In genomic region chr19:46821512-46822359, GRCh38 we compare ENCODE assay signal across 8 cellular contexts. TPM values are rescaled to one million over a fixed set of nuclear protein-coding genes. Genes with fewer than 3 reads are reported as not detected.
A peak's percentile ranks its signal among the peaks of the same experiment; 100 is the strongest.
DNase-seq lines count a peak whose midpoint lies in the region; ATAC-seq, FAIRE-seq and TF ChIP-seq lines count a peak whose summit lies in the region.

No MANE protein-coding gene starts in this region.

- peak overlapping the region; percentile 79 for H3K27ac Mint-ChIP-seq in T-helper 17 cell

- H3K4me3 ChIP-seq in K562 (no peak overlapping the region), adrenal gland (no peak overlapping the region)

- H3K4me2 ChIP-seq in K562 (ENCODE audit: insufficient read depth, low read length): no peak overlapping the region

- FAIRE-seq in K562 (lab: Jason Lieb, UNC): no peak

- no peak for TF ChIP-seq RAD21 in K562 (CRISPR knock-in tag; conservative IDR thresholded peaks at IDR 0.05 in 1 of 2, IDR thresholded peaks at IDR 0.05 in 1 of 2)

- H4K20me1 ChIP-seq in K562 (replicated peaks; ENCODE audit: control insufficient read depth, insufficient read depth, low read length): no peaks in the 10 kb centered on the region

- H3K4me1 ChIP-seq in K562 (replicated peaks in 1 of 2; ENCODE audit: control insufficient read depth in 2 of 2, insufficient read depth in 2 of 2, low read length in 2 of 2): peaks cover 2 to 16% of the 10 kb centered on the region in 2 experiments; a peak in 2 of 5 replicates
- H3K4me1 ChIP-seq in adrenal gland (replicated peaks in 1 of 2): no peaks in the 10 kb centered on the region

- DNase-seq in T-helper 17 cell: peak; percentile 41 to 50 (median 45)
- no peak for DNase-seq in K562 (ENCODE audit: extremely low read depth in 1 of 4, low spot score in 3 of 4)
- peak; percentile 54 to 66 for DNase-seq in stimulated activated CD4-positive, alpha-beta T cell treated with anti-CD3 and anti-CD28 coated beads, Interleukin-2, amount 100 ng/mL, for 24 hours
- no peak for DNase-seq in adrenal gland

- no peak for TF ChIP-seq POLR2A in K562 (conservative IDR thresholded peaks at IDR 0.05)
- TF ChIP-seq POLR2A in adrenal gland (IDR thresholded peaks at IDR 0.05): no peak

- H3K36me3 ChIP-seq in K562 (ENCODE audit: control insufficient read depth, insufficient read depth, low read length): no peaks in the 10 kb centered on the region
- H3K36me3 ChIP-seq in adrenal gland (replicated peaks in 1 of 2): no peaks in the 10 kb centered on the region

- no peaks in the 10 kb centered on the region for H3K9me1 ChIP-seq in K562 (ENCODE audit: control insufficient read depth, insufficient read depth, low read length)

- peaks cover 18% of the 10 kb centered on the region for H3K4me1 Mint-ChIP-seq in T-helper 17 cell

- peak overlapping the region; percentile 33 for H3K4me3 Mint-ChIP-seq in T-helper 17 cell

- 59% methylated on average over 13 of the region's 16 CpGs for WGBS in K562 (ENCODE audit: insufficient coverage, low coverage, missing lambda C conversion rate)
- 72 to 87% (median 77%) methylated on average over 5 to 16 of the region's 16 CpGs for WGBS in adrenal gland, 4 donors

- peak overlapping the region; percentile 11 for H2AFZ ChIP-seq in K562 (ENCODE audit: low read depth, low read length)

- CTCF ChIA-PET in K562 (lab: Yijun Ruan, JAX; ENCODE audit: low intra/inter-chr PET ratio): interaction anchor here (0.7 kb wide), 1 partner anchor 55 kb away, joined by 3 read pairs; no protein-coding TSS in a partner anchor

- no peaks in the 10 kb centered on the region for H3K79me2 ChIP-seq in K562 (ENCODE audit: control insufficient read depth, insufficient read depth, low read length)

- no peaks in the 10 kb centered on the region for H3K27me3 Mint-ChIP-seq in T-helper 17 cell

- peak overlapping the region in 1 of 2 experiments; percentile 62; a peak in 2 of 4 replicates for H3K9ac ChIP-seq in K562 (ENCODE audit: insufficient read depth in 1 of 2, low read depth in 2 of 2, low read length in 2 of 2)

- BruUV-seq in K562 (replicated peaks; lab: Mats Ljungman, UMichigan): no TSS peak

- H3K27me3 ChIP-seq in K562 (ENCODE audit: control insufficient read depth in 2 of 2, insufficient read depth in 2 of 2, low read length in 2 of 2) (no peaks in the 10 kb centered on the region), adrenal gland (no peaks in the 10 kb centered on the region)

- no peak for TF ChIP-seq EP300 in K562 (IDR thresholded peaks at IDR 0.05; ENCODE audit: low read length)

- H3K9me3 ChIP-seq in T-helper 17 cell (ENCODE audit: control insufficient read depth, low read length, poor library complexity, severe bottlenecking) (no peaks in the 10 kb centered on the region), K562 (replicated peaks; ENCODE audit: control insufficient read depth, insufficient read depth, low read depth, low read length) (no peaks in the 10 kb centered on the region), adrenal gland (replicated peaks in 1 of 3) (no peaks in the 10 kb centered on the region)

- in situ Hi-C loops in K562 (cut with MboI): no loop called here

- ATAC-seq in GM19043 (IDR thresholded peaks at IDR 0.05; ENCODE audit: low read depth, unreplicated experiment) (peak; percentile 54), T-helper 17 cell (peak; percentile 95), K562 (no peak), GM19397 (IDR thresholded peaks at IDR 0.05; ENCODE audit: unreplicated experiment) (no peak), HG02623 (IDR thresholded peaks at IDR 0.05; ENCODE audit: unreplicated experiment) (no peak), HG03039 (IDR thresholded peaks at IDR 0.05; ENCODE audit: unreplicated experiment) (no peak)

- POLR2A ChIA-PET in K562 (lab: Yijun Ruan, JAX): interaction anchor here (0.7 to 1.3 kb wide), 6 partner anchors 10 to 37 kb away, joined by 3 to 6 read pairs (median 3); partner anchors contain the start of gene SLC1A5

- no peak overlapping the region for H3K27ac ChIP-seq in K562 (ENCODE audit: extremely low read depth, low read depth, low read length)
- no peak overlapping the region for H3K27ac ChIP-seq in adrenal gland

- TF ChIP-seq CTCF in K562 (IDR thresholded peaks at IDR 0.05 in 2 of 3, conservative IDR thresholded peaks at IDR 0.05 in 1 of 3; ENCODE audit: insufficient read depth in 2 of 3, low read depth in 1 of 3, low read length in 3 of 3) (no peak), adrenal gland (IDR thresholded peaks at IDR 0.05) (no peak)

- intact Hi-C loops in K562 (cut with micrococcal nuclease): no loop called here
- intact Hi-C loops in adrenal gland (cut with DNase I): loop anchor here in 1 of 2 donors (10.0 kb wide), 1 partner anchor 197 kb away; the partner anchor contains the start of gene PTGIR

- H3K36me3 Mint-ChIP-seq in T-helper 17 cell (ENCODE audit: low read depth): no peaks in the 10 kb centered on the region

TF ChIP-seq in K562, 482 proteins besides CTCF, POLR2A, EP300 and RAD21 (continues in another document):
- TF ChIP-seq CC2D1A (IDR thresholded peaks at IDR 0.05): no peak
- no peak for TF ChIP-seq KLF1 (tag; IDR thresholded peaks at IDR 0.05)
- no peak for TF ChIP-seq NONO (IDR thresholded peaks at IDR 0.05; ENCODE audit: low read depth in 2 of 2, low read length in 1 of 2)

RNA-seq across cellular contexts. Expression of gene AP2S1, which starts 28.9 kb away (rescaled TPM):
- total RNA-seq in T-helper 17 cell (10 to 100 TPM; 37.0 to 39.7 TPM), K562 (2014; rRNA removed) (294 and 338 TPM in 2 replicates), K562 (2014; rRNA removed; fragmentation: Illumina TruSeq; extraction: Trizol) (95.3 and 97.5 TPM in 2 replicates), K562 (2015; rRNA removed; fragmentation: Illumina TruSeq; extraction: Trizol) (131 and 143 TPM in 2 replicates), K562 (2021) (254 and 263 TPM in 2 replicates), adrenal gland (100 to 1,000 TPM; 123 to 205 (median 179) TPM)
- total RNA-seq in K562 (2011; cell fraction: chromatin; rRNA removed; ENCODE audit: low replicate concordance): 19.6 and 27.0 TPM in 2 replicates
- total RNA-seq in K562 (2011; cell fraction: nucleolus; rRNA removed): 40.3 and 42.5 TPM in 2 replicates
- total RNA-seq in K562 (2011; cell fraction: nucleoplasm; rRNA removed): 31.1 and 45.0 TPM in 2 replicates
- polyA plus RNA-seq in K562 (2011; rRNA removed) (136 and 171 TPM in 2 replicates), K562 (2014; fragmentation: Illumina TruSeq; extraction: Trizol) (118 and 172 TPM in 2 replicates), K562 (2014; fragmentation: Nextera tagmentation; extraction: Ambion mirVana) (10 to 100 TPM; 32.4 to 72.0 TPM), K562 (2014; rRNA removed) (196 and 212 TPM in 2 replicates), adrenal gland (100 to 1,000 TPM in 1 of 3 donors, 10 to 100 TPM in 2; 91.1 to 149 (median 99.3) TPM)
- 201 and 310 TPM in 2 replicates for polyA plus RNA-seq in K562 (2011; cell fraction: cytosol; rRNA removed)
- 91.4 and 98.6 TPM in 2 replicates for polyA plus RNA-seq in K562 (2011; cell fraction: nucleus; rRNA removed)
- polyA plus RNA-seq in K562 (2012): 190 and 267 TPM in 2 replicates
- polyA minus RNA-seq in K562 (2011; rRNA and poly(A)+ RNA removed): 57.4 and 64.7 TPM in 2 replicates
- polyA minus RNA-seq in K562 (2011; cell fraction: cytosol; rRNA and poly(A)+ RNA removed): 73.8 and 86.9 TPM in 2 replicates
- polyA minus RNA-seq in K562 (2011; cell fraction: nucleus; rRNA and poly(A)+ RNA removed): 14.7 and 22.1 TPM in 2 replicates

RNA-seq across cellular contexts. Expression of gene SLC1A5, which starts 33.3 kb away (rescaled TPM):
- total RNA-seq in T-helper 17 cell (10 to 100 TPM; 13.6 to 15.9 TPM), K562 (2014; rRNA removed) (257 and 266 TPM in 2 replicates), K562 (2014; rRNA removed; fragmentation: Illumina TruSeq; extraction: Trizol) (77.5 and 94.9 TPM in 2 replicates), K562 (2015; rRNA removed; fragmentation: Illumina TruSeq; extraction: Trizol) (113 and 122 TPM in 2 replicates), K562 (2021) (398 and 417 TPM in 2 replicates), adrenal gland (10 to 100 TPM; 16.6 to 56.9 (median 34.2) TPM)
- total RNA-seq in K562 (2011; cell fraction: chromatin; rRNA removed; ENCODE audit: low replicate concordance): 143 and 394 TPM in 2 replicates
- total RNA-seq in K562 (2011; cell fraction: nucleolus; rRNA removed): 510 and 601 TPM in 2 replicates
- total RNA-seq in K562 (2011; cell fraction: nucleoplasm; rRNA removed): 377 and 409 TPM in 2 replicates
- polyA plus RNA-seq in K562 (2011; rRNA removed) (134 and 227 TPM in 2 replicates), K562 (2014; fragmentation: Illumina TruSeq; extraction: Trizol) (250 and 336 TPM in 2 replicates), K562 (2014; fragmentation: Nextera tagmentation; extraction: Ambion mirVana) (10 to 100 TPM; 31.2 to 42.0 TPM), K562 (2014; rRNA removed) (169 and 256 TPM in 2 replicates), adrenal gland (10 to 100 TPM; 13.3 to 32.3 (median 14.7) TPM)
- 233 and 332 TPM in 2 replicates for polyA plus RNA-seq in K562 (2011; cell fraction: cytosol; rRNA removed)
- 141 and 179 TPM in 2 replicates for polyA plus RNA-seq in K562 (2011; cell fraction: nucleus; rRNA removed)
- polyA plus RNA-seq in K562 (2012): 221 and 421 TPM in 2 replicates
- 150 and 164 TPM in 2 replicates for polyA minus RNA-seq in K562 (2011; rRNA and poly(A)+ RNA removed)
- 145 and 162 TPM in 2 replicates for polyA minus RNA-seq in K562 (2011; cell fraction: cytosol; rRNA and poly(A)+ RNA removed)
- 58.6 and 64.8 TPM in 2 replicates for polyA minus RNA-seq in K562 (2011; cell fraction: nucleus; rRNA and poly(A)+ RNA removed)

RNA-seq across cellular contexts. Expression of gene ARHGAP35, which starts 39.1 kb away (rescaled TPM):
- total RNA-seq in T-helper 17 cell (10 to 100 TPM; 33.6 to 34.0 TPM), K562 (2014; rRNA removed) (10.2 and 13.8 TPM in 2 replicates), K562 (2014; rRNA removed; fragmentation: Illumina TruSeq; extraction: Trizol) (13.9 TPM in 2 replicates), K562 (2015; rRNA removed; fragmentation: Illumina TruSeq; extraction: Trizol) (16.0 and 16.2 TPM in 2 replicates), K562 (2021) (24.5 and 26.4 TPM in 2 replicates), adrenal gland (10 to 100 TPM; 29.7 to 48.3 (median 41.0) TPM)
- 56.5 and 65.8 TPM in 2 replicates for total RNA-seq in K562 (2011; cell fraction: chromatin; rRNA removed; ENCODE audit: low replicate concordance)
- total RNA-seq in K562 (2011; cell fraction: nucleolus; rRNA removed): 33.2 and 33.8 TPM in 2 replicates
- 42.5 and 45.8 TPM in 2 replicates for total RNA-seq in K562 (2011; cell fraction: nucleoplasm; rRNA removed)
- polyA plus RNA-seq in K562 (2011; rRNA removed) (9.8 and 10.2 TPM in 2 replicates), K562 (2014; fragmentation: Illumina TruSeq; extraction: Trizol) (15.7 and 18.6 TPM in 2 replicates), K562 (2014; fragmentation: Nextera tagmentation; extraction: Ambion mirVana) (1 to 10 TPM in 1 of 2 experiments, under 1 TPM in 1; 0.27 to 1.1 TPM), K562 (2014; rRNA removed) (7.6 and 9.4 TPM in 2 replicates), adrenal gland (10 to 100 TPM in 2 of 3 donors, 1 to 10 TPM in 1; 7.0 to 24.1 (median 22.3) TPM)
- 7.1 and 11.1 TPM in 2 replicates for polyA plus RNA-seq in K562 (2011; cell fraction: cytosol; rRNA removed)
- 10.6 and 12.9 TPM in 2 replicates for polyA plus RNA-seq in K562 (2011; cell fraction: nucleus; rRNA removed)
- 16.8 and 21.4 TPM in 2 replicates for polyA plus RNA-seq in K562 (2012)
- polyA minus RNA-seq in K562 (2011; rRNA and poly(A)+ RNA removed): 26.2 and 28.7 TPM in 2 replicates
- 16.0 and 16.7 TPM in 2 replicates for polyA minus RNA-seq in K562 (2011; cell fraction: cytosol; rRNA and poly(A)+ RNA removed)
- polyA minus RNA-seq in K562 (2011; cell fraction: nucleus; rRNA and poly(A)+ RNA removed): 16.4 and 22.9 TPM in 2 replicates

Comparison
In these comparisons a context has a peak if more than half of its experiments do, and no peak if none do; other contexts are left out.
1. ATAC-seq: peak in GM19043 (single experiment) and T-helper 17 cell (single experiment); none in K562 (single experiment), GM19397 (single experiment), HG02623 (single experiment) and HG03039 (single experiment).
2. DNase-seq: peak in T-helper 17 cell (3 of 3) and stimulated activated CD4-positive, alpha-beta T cell treated with anti-CD3 and anti-CD28 coated beads, Interleukin-2, amount 100 ng/mL, for 24 hours (2 of 2); none in K562 (0 of 4) and adrenal gland (0 of 7).